ENCODE assay signal across 18 cellular contexts in the genomic region with DNA sequence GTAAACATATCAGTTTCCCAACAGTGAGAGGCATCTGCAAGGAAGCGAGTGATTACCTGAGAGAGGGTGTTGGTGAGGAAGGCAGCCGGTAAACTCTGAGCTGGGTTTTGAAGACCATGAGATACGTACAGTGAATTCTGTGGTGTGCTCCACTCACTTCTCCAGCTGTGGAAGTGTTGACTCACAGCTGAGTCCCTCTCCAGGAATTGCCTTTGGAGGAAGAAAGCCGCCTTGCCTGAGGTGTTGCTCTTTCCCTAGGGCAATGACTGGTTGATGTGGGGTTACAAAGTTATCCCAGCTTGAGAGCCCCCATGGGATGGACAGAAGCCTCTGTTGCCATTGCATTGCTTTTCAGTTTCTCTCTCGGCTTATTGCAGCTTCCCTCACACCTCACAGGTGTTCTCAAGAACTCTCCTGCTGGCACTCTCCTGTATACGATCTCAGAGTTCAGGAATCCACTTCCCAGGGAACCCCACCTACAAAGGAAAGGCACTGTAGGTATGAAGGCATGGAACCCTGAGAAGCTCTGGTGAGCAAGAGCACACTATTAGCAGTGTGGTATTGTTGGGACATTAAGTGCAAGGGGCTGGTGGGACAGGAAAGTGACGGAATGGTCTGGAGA.
DNase-seq lines count a peak whose midpoint lies in the region; ATAC-seq lines count a peak whose summit lies in the region.
"Had no signal": no experiment of that assay in that cellular context is flagged by ENCODE, and none has a peak within 500 bp of the region (broad histone marks: within the 10 kb centered on the region; RNA-seq: fewer than 3 reads in every experiment).

No MANE protein-coding gene starts in this region.

- H3K36me3 ChIP-seq in adipocyte (ENCODE audit: control insufficient read depth, insufficient read depth, low read length, severe bottlenecking), result no peaks in the 10 kb centered on the region
- H3K36me3 ChIP-seq: HAP-1 had no signal

- no peak for ATAC-seq in GM18867 (IDR thresholded peaks at IDR 0.05; ENCODE audit: unreplicated experiment)
- ATAC-seq: activated CD8-positive, alpha-beta T cell treated with anti-CD3 and anti-CD28 coated beads, Interleukin-2, amount 10 ng/mL, durations not matched to agents 7 days and 5 days had no signal

- no peaks in the 10 kb centered on the region for H3K9me3 ChIP-seq in adipocyte (ENCODE audit: control insufficient read depth, low read length)
- H3K9me3 ChIP-seq: HAP-1 had no signal

- peaks cover 15% of the 10 kb centered on the region for H3K4me1 Mint-ChIP-seq in activated T-cell treated with anti-CD3 and anti-CD28 coated beads, Interleukin-2, amount 50 U/mL, for 24 hours (ENCODE audit: low read depth)

- no peak overlapping the region for H3K27ac Mint-ChIP-seq in activated T-cell treated with anti-CD3 and anti-CD28 coated beads, Interleukin-2, amount 50 U/mL, for 24 hours
- H3K27ac Mint-ChIP-seq: activated CD8-positive, alpha-beta T cell treated with anti-CD3 and anti-CD28 coated beads, Interleukin-2, amount 10 ng/mL, durations not matched to agents 7 days and 5 days; activated T-helper 1 cell treated with anti-CD3 and anti-CD28 coated beads, Interleukin-12 subunit alpha, Interleukin-12 subunit beta, Interleukin-2, Interleukin-4 antibody, amounts not matched to agents 30 ng/mL and 10 ng/mL and 1 ng/mL, durations not matched to agents 14 hours and 24 hours and 36 hours had no signal

- H3K4me3 Mint-ChIP-seq in activated T-cell treated with anti-CD3 and anti-CD28 coated beads, Interleukin-2, amount 50 U/mL, for 24 hours, result no peak overlapping the region
- H3K4me3 Mint-ChIP-seq: activated CD8-positive, alpha-beta T cell treated with anti-CD3 and anti-CD28 coated beads, Interleukin-2, amount 10 ng/mL, durations not matched to agents 7 days and 5 days; activated T-helper 1 cell treated with anti-CD3 and anti-CD28 coated beads, Interleukin-12 subunit alpha, Interleukin-12 subunit beta, Interleukin-2, Interleukin-4 antibody, amounts not matched to agents 30 ng/mL and 10 ng/mL and 1 ng/mL, durations not matched to agents 14 hours and 24 hours and 36 hours had no signal

- H3K9me3 Mint-ChIP-seq in activated T-cell treated with anti-CD3 and anti-CD28 coated beads, Interleukin-2, amount 50 U/mL, for 24 hours, result no peaks in the 10 kb centered on the region
- H3K9me3 Mint-ChIP-seq: activated T-helper 1 cell treated with anti-CD3 and anti-CD28 coated beads, Interleukin-12 subunit alpha, Interleukin-12 subunit beta, Interleukin-2, Interleukin-4 antibody, amounts not matched to agents 30 ng/mL and 10 ng/mL and 1 ng/mL, durations not matched to agents 14 hours and 24 hours and 36 hours had no signal

- DNase-seq in GM04503 (ENCODE audit: low read depth), result peak; percentile 37
- DNase-seq in adipocyte (ENCODE audit: low read depth), result peak; percentile 17
- peak; percentile 35 for DNase-seq in glomerular visceral epithelial cell (ENCODE audit: extremely low spot score)
- DNase-seq in stimulated activated CD8-positive, alpha-beta memory T cell treated with anti-CD3 and anti-CD28 coated beads, Interleukin-4, amount 100 ng/mL, for 48 hours, result peak; percentile 16
- no peak for DNase-seq in activated effector memory CD4-positive, alpha-beta T cell treated with anti-CD3 and anti-CD28 coated beads, Interleukin-2, amount 50 U/mL, for 16 hours
- DNase-seq in activated T-cell treated with anti-CD3 and anti-CD28 coated beads, Interleukin-2, amount 50 U/mL, for 24 hours, result no peak
- DNase-seq: activated CD8-positive, alpha-beta T cell treated with anti-CD3 and anti-CD28 coated beads, Interleukin-2, amount 10 ng/mL, durations not matched to agents 7 days and 5 days; DMS79 treated with DMSO at 0.1 percent for 48 hours; hypothalamus; left colon; NCI-H2029 treated with DMSO at 0.1 percent for 48 hours; NCI-H748 treated with DMSO at 0.1 percent for 48 hours; stimulated activated CD4-positive, alpha-beta T cell treated with anti-CD3 and anti-CD28 coated beads, Interleukin-12 subunit alpha, Interleukin-12 subunit beta, amount 100 ng/mL, for 4 hours; stimulated activated naive CD4-positive, alpha-beta T cell treated with Interleukin-2 at 50 U/mL for 16 hours; SW 1271 had no signal

- peaks cover 9% of the 10 kb centered on the region for H3K4me1 ChIP-seq in adipocyte (ENCODE audit: control insufficient read depth, insufficient read depth, low read length)

- peaks cover 18% of the 10 kb centered on the region for H3K27me3 ChIP-seq in adipocyte (replicated peaks; ENCODE audit: control insufficient read depth, insufficient read depth, low read length)

- H3K36me3 Mint-ChIP-seq in activated T-cell treated with anti-CD3 and anti-CD28 coated beads, Interleukin-2, amount 50 U/mL, for 24 hours (ENCODE audit: low read depth), result no peaks in the 10 kb centered on the region

- peaks cover 3% of the 10 kb centered on the region for H3K27me3 Mint-ChIP-seq in activated T-cell treated with anti-CD3 and anti-CD28 coated beads, Interleukin-2, amount 50 U/mL, for 24 hours

- H3K4me3 ChIP-seq in adipocyte (ENCODE audit: low read length), result no peak overlapping the region
- H3K4me3 ChIP-seq: HAP-1 had no signal

- no peak overlapping the region for H3K9ac ChIP-seq in adipocyte (ENCODE audit: low read length)

Comparison
In these comparisons a context has a peak if more than half of its experiments do, and no peak if none do; other contexts are left out.
1. DNase-seq: peak in GM04503 (single experiment), adipocyte (single experiment), glomerular visceral epithelial cell (single experiment) and stimulated activated CD8-positive, alpha-beta memory T cell treated with anti-CD3 and anti-CD28 coated beads, Interleukin-4, amount 100 ng/mL, for 48 hours (single experiment); none in activated effector memory CD4-positive, alpha-beta T cell treated with anti-CD3 and anti-CD28 coated beads, Interleukin-2, amount 50 U/mL, for 16 hours (single experiment) and activated T-cell treated with anti-CD3 and anti-CD28 coated beads, Interleukin-2, amount 50 U/mL, for 24 hours (single experiment).